Comparison of ENCODE assay signal across 13 cellular contexts in genomic region chr10:10438335-10439123, GRCh38.
"Had no signal": no experiment of that assay in that cellular context is flagged by ENCODE, and none has a peak within 500 bp of the region (broad histone marks: within the 10 kb centered on the region; RNA-seq: fewer than 3 reads in every experiment).

No MANE protein-coding gene starts in this region.

- H3K36me3 ChIP-seq: cardiac muscle cell, esophagus muscularis mucosa, neural progenitor cell had no signal

- H3K4me2 ChIP-seq: neural progenitor cell had no signal

- H2AFZ ChIP-seq: neural progenitor cell had no signal

- H3K9me3 ChIP-seq: esophagus muscularis mucosa had no signal

- H3K27ac ChIP-seq: cardiac muscle cell, esophagus muscularis mucosa, neural progenitor cell had no signal

- DNase-seq: activated naive CD4-positive, alpha-beta T cell treated with Interleukin-2 at 50 U/mL for 16 hours; aorta; cortex of kidney; effector CD4-positive, alpha-beta T cell; immature natural killer cell; mammary epithelial cell; naive B cell; stimulated activated CD4-positive, alpha-beta T cell treated with anti-CD3 and anti-CD28 coated beads, Interleukin-1b, Interleukin-23, amount 100 ng/mL, for 48 hours; T-cell; T-helper 9 cell had no signal

- H3K4me3 ChIP-seq: cardiac muscle cell, esophagus muscularis mucosa, neural progenitor cell had no signal

- H3K9ac ChIP-seq: neural progenitor cell had no signal

- H3K27me3 ChIP-seq: cardiac muscle cell, esophagus muscularis mucosa, neural progenitor cell had no signal

- ATAC-seq: T-cell had no signal
